ENCODE assay signal across 15 cellular contexts in genomic region chr14:78752789-78753188, GRCh38.
DNase-seq lines count a peak whose midpoint lies in the region; ATAC-seq, FAIRE-seq and TF ChIP-seq lines count a peak whose summit lies in the region.
"Had no signal": no experiment of that assay in that cellular context is flagged by ENCODE, and none has a peak within 500 bp of the region (broad histone marks: within the 10 kb centered on the region; RNA-seq: fewer than 3 reads in every experiment).

No MANE protein-coding gene starts in this region.

- H3K4me3 Mint-ChIP-seq in MCF 10A (ENCODE audit: unreplicated experiment) = no peak overlapping the region
- H3K4me3 Mint-ChIP-seq in activated T-helper 17 cell treated with anti-CD3 and anti-CD28 coated beads, Interleukin-2, amount 50 U/mL, for 72 hours = no peak overlapping the region

- H3K4me3 ChIP-seq in mammary epithelial cell (replicated peaks in 1 of 3; ENCODE audit: insufficient read depth in 1 of 3, low read depth in 2 of 3, low read length in 3 of 3) (no peak overlapping the region), KMS-11 (IDR thresholded peaks at IDR 0.05; ENCODE audit: insufficient read depth, low read depth, low read length) (no peak overlapping the region), kidney (ENCODE audit: low read length in 2 of 2) (no peak overlapping the region)
- H3K4me3 ChIP-seq: SK-N-MC had no signal

- in situ Hi-C loops in mammary epithelial cell (cut with MboI; ENCODE audit: low sequenced_read_pairs in 2 of 2) = no loop called here

- H3K4me1 ChIP-seq in mammary epithelial cell (ENCODE audit: insufficient read depth, low read length) (no peaks in the 10 kb centered on the region), KMS-11 (ENCODE audit: low read depth, poor library complexity, severe bottlenecking) (peaks cover 97% of the 10 kb centered on the region), kidney (ENCODE audit: control insufficient read depth in 1 of 2, insufficient read depth in 1 of 2, low read depth in 1 of 2, low read length in 2 of 2) (no peaks in the 10 kb centered on the region)
- H3K4me1 ChIP-seq: Caco-2, foreskin keratinocyte had no signal

- no peaks in the 10 kb centered on the region for H3K27me3 Mint-ChIP-seq in MCF 10A (ENCODE audit: insufficient read depth, unreplicated experiment)
- peaks cover 4% of the 10 kb centered on the region for H3K27me3 Mint-ChIP-seq in activated T-helper 17 cell treated with anti-CD3 and anti-CD28 coated beads, Interleukin-2, amount 50 U/mL, for 72 hours

- ATAC-seq in activated T-helper 17 cell treated with anti-CD3 and anti-CD28 coated beads, Interleukin-2, amount 50 U/mL, for 72 hours (replicated peaks) = no peak
- ATAC-seq in HG03354 (IDR thresholded peaks at IDR 0.05; ENCODE audit: poor library complexity, severe bottlenecking, unreplicated experiment) = no peak
- ATAC-seq: foreskin keratinocyte had no signal

- H3K4me1 Mint-ChIP-seq in MCF 10A (ENCODE audit: insufficient read depth, unreplicated experiment) = peaks cover 11% of the 10 kb centered on the region
- H3K4me1 Mint-ChIP-seq in activated T-helper 17 cell treated with anti-CD3 and anti-CD28 coated beads, Interleukin-2, amount 50 U/mL, for 72 hours = no peaks in the 10 kb centered on the region

- no peaks in the 10 kb centered on the region for H3K36me3 Mint-ChIP-seq in MCF 10A (ENCODE audit: insufficient read depth, unreplicated experiment)
- no peaks in the 10 kb centered on the region for H3K36me3 Mint-ChIP-seq in activated T-helper 17 cell treated with anti-CD3 and anti-CD28 coated beads, Interleukin-2, amount 50 U/mL, for 72 hours (ENCODE audit: low read depth)

- H3K9me3 Mint-ChIP-seq in MCF 10A (ENCODE audit: unreplicated experiment) = no peaks in the 10 kb centered on the region
- H3K9me3 Mint-ChIP-seq in activated T-helper 17 cell treated with anti-CD3 and anti-CD28 coated beads, Interleukin-2, amount 50 U/mL, for 72 hours = peaks cover 4% of the 10 kb centered on the region

- TF ChIP-seq CTCF in mammary epithelial cell (conservative IDR thresholded peaks at IDR 0.05 in 1 of 2, IDR thresholded peaks at IDR 0.05 in 1 of 2; ENCODE audit: extremely low read depth in 1 of 2, insufficient read depth in 1 of 2, low read depth in 1 of 2, low read length in 2 of 2) (no peak), MCF 10A (IDR thresholded peaks at IDR 0.05; ENCODE audit: unreplicated experiment) (no peak), KMS-11 (conservative IDR thresholded peaks at IDR 0.05; ENCODE audit: low read depth, low read length) (no peak), kidney (IDR thresholded peaks at IDR 0.05; ENCODE audit: borderline replicate concordance, extremely low read depth, insufficient read depth) (no peak), GM10266 (IDR thresholded peaks at IDR 0.05; ENCODE audit: control insufficient read depth, insufficient read depth, low read depth, missing control alignments) (no peak)

- intact Hi-C loops in mammary epithelial cell (cut with micrococcal nuclease) = no loop called here
- intact Hi-C loops in MCF 10A (cut with micrococcal nuclease) = no loop called here
- intact Hi-C loops in kidney (cut with DNase I) = no loop called here

- H3K9ac ChIP-seq in mammary epithelial cell (ENCODE audit: insufficient read depth, low read length) (no peak overlapping the region), KMS-11 (peak overlapping the region; percentile 26; the same call in 1 of the 2 replicates), kidney (ENCODE audit: low read length in 2 of 2) (no peak overlapping the region)

- H3K9me3 ChIP-seq in mammary epithelial cell (replicated peaks; ENCODE audit: insufficient read depth, low read length) = no peaks in the 10 kb centered on the region
- H3K9me3 ChIP-seq in kidney (ENCODE audit: control insufficient read depth in 1 of 2, low read length in 2 of 2) = no peaks in the 10 kb centered on the region
- H3K9me3 ChIP-seq: Caco-2 had no signal

- no peak for FAIRE-seq in kidney (lab: Jason Lieb, UNC)

- no TSS peak for BruUV-seq in mammary epithelial cell (replicated peaks; lab: Mats Ljungman, UMichigan)
- no TSS peak for BruUV-seq in MCF 10A (replicated peaks; lab: Mats Ljungman, UMichigan)

- peak; percentile 35 for DNase-seq in mammary epithelial cell
- no peak for DNase-seq in MCF 10A (ENCODE audit: unreplicated experiment)
- peak; percentile 71 for DNase-seq in kidney
- no peak for DNase-seq in EL
- DNase-seq in GM10266 (ENCODE audit: extremely low spot score) = no peak
- DNase-seq: brain microvascular endothelial cell; Caco-2; effector memory CD4-positive, alpha-beta T cell; foreskin keratinocyte; NCI-H2081; stimulated activated CD4-positive, alpha-beta T cell treated with anti-CD3 and anti-CD28 coated beads, Interleukin-12 subunit alpha, Interleukin-12 subunit beta, amount 100 ng/mL, for 4 hours had no signal

- H3K79me2 ChIP-seq in mammary epithelial cell (ENCODE audit: insufficient read depth, low read length) = no peaks in the 10 kb centered on the region
- no peaks in the 10 kb centered on the region for H3K79me2 ChIP-seq in KMS-11 (ENCODE audit: insufficient read depth, low read depth)

- 28% methylated on average over 4 of the region's 4 CpGs for whole genome bisulfite sequencing in mammary epithelial cell (ENCODE audit: low coverage, missing lambda C conversion rate)

- no peak overlapping the region for H2AFZ ChIP-seq in mammary epithelial cell (ENCODE audit: low read depth, low read length)
- no peak overlapping the region for H2AFZ ChIP-seq in KMS-11 (ENCODE audit: low read depth)

- dilution Hi-C loops in mammary epithelial cell (cut with HindIII; ENCODE audit: low sequenced_read_pairs) = no loop called here

- no peaks in the 10 kb centered on the region for H4K20me1 ChIP-seq in mammary epithelial cell (ENCODE audit: insufficient read depth, low read length)
- no peaks in the 10 kb centered on the region for H4K20me1 ChIP-seq in KMS-11 (ENCODE audit: insufficient read depth)

- POLR2A ChIA-PET in MCF 10A (lab: Yijun Ruan, JAX) = no interaction called here

- H3K27me3 ChIP-seq in mammary epithelial cell (ENCODE audit: insufficient read depth, low read length) (no peaks in the 10 kb centered on the region), KMS-11 (ENCODE audit: insufficient read depth, low read depth) (no peaks in the 10 kb centered on the region)
- H3K27me3 ChIP-seq: brain microvascular endothelial cell, foreskin keratinocyte had no signal

- no peak overlapping the region for H3K27ac Mint-ChIP-seq in MCF 10A (ENCODE audit: low read depth, unreplicated experiment)
- no peak overlapping the region for H3K27ac Mint-ChIP-seq in activated T-helper 17 cell treated with anti-CD3 and anti-CD28 coated beads, Interleukin-2, amount 50 U/mL, for 72 hours

- CTCF ChIA-PET in mammary epithelial cell (lab: Charles Lee; ENCODE audit: low non-redundant PET) (no interaction called here), MCF 10A (lab: Yijun Ruan, JAX) (interaction anchor here (0.6 to 0.8 kb wide), 3 partner anchors 25 to 695 kb away, joined by 3 read pairs; no protein-coding TSS in a partner anchor)

- H3K36me3 ChIP-seq in mammary epithelial cell (ENCODE audit: insufficient read depth, low read length) (no peaks in the 10 kb centered on the region), KMS-11 (ENCODE audit: insufficient read depth) (no peaks in the 10 kb centered on the region), kidney (ENCODE audit: control insufficient read depth in 1 of 2, insufficient read depth in 2 of 2, low read length in 2 of 2) (no peaks in the 10 kb centered on the region)
- H3K36me3 ChIP-seq: brain microvascular endothelial cell had no signal

- H3K4me2 ChIP-seq in mammary epithelial cell (ENCODE audit: insufficient read depth, low read depth, low read length) (no peak overlapping the region), KMS-11 (peak overlapping the region; percentile 29; the same call in 1 of the 2 replicates)

- H3K27ac ChIP-seq in mammary epithelial cell (ENCODE audit: insufficient read depth, low read depth, low read length) (no peak overlapping the region), KMS-11 (peak overlapping the region; percentile 84), kidney (ENCODE audit: low read depth in 2 of 2, low read length in 2 of 2) (no peak overlapping the region)
- H3K27ac ChIP-seq: brain microvascular endothelial cell, foreskin keratinocyte, SK-N-MC had no signal

Comparison
In these comparisons a context has a peak if more than half of its experiments do, and no peak if none do; other contexts are left out.
1. DNase-seq: peak in mammary epithelial cell (single experiment) and kidney (single experiment); none in MCF 10A (single experiment), EL (single experiment) and GM10266 (single experiment).